Comparison of ENCODE assay signal across 28 cellular contexts in the genomic region with DNA sequence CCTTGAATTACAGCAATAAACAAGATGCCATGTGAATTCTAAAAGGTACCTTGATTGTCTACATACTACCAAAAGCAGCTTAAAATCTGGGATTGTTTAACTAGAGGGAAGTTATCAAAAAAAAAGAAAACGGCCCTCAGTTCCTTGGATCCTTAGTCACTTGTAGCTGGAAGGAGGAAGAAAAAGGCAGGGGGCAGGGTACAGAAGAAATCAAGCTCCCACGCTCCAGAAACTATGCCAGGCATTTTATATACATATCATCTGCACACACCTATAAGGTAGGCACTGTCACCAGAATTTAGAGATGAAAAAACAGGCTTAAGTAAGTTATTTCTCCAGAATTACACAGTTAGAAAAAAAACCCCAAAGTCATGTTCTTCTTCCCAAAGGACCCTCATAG.
"Had no signal": no experiment of that assay in that cellular context is flagged by ENCODE, and none has a peak within 500 bp of the region (broad histone marks: within the 10 kb centered on the region; RNA-seq: fewer than 3 reads in every experiment).

No MANE protein-coding gene starts in this region.

- H3K4me3 ChIP-seq: prostate gland, right lobe of liver, sigmoid colon, stomach, thoracic aorta, thyroid gland, tibial nerve, upper lobe of left lung, vagina had no signal

- H3K4me1 ChIP-seq: parathyroid adenoma, prostate gland, right lobe of liver, sigmoid colon, stomach, thyroid gland, tibial nerve, upper lobe of left lung, vagina had no signal

- H2AFZ ChIP-seq: parathyroid adenoma had no signal

- FAIRE-seq: small intestine, urothelium cell line had no signal

- H3K27ac ChIP-seq: neutrophil, parathyroid adenoma, prostate gland, right lobe of liver, sigmoid colon, stomach, thoracic aorta, thyroid gland, tibial nerve, upper lobe of left lung, vagina had no signal

- H3K79me2 ChIP-seq: parathyroid adenoma had no signal

- H3K36me3 ChIP-seq: neutrophil, prostate gland, right lobe of liver, sigmoid colon, stomach, thoracic aorta, thyroid gland, upper lobe of left lung, vagina had no signal

- DNase-seq: naive B cell; naive thymus-derived CD8-positive, alpha-beta T cell; nephron progenitor cell; nucleus accumbens; posterior cingulate gyrus; right cardiac atrium; right lobe of liver; sigmoid colon; small intestine; stimulated activated CD4-positive, alpha-beta T cell treated with anti-CD3 and anti-CD28 coated beads, Interleukin-15, amount 100 ng/mL, for 24 hours; stimulated activated CD4-positive, alpha-beta T cell treated with anti-CD3 and anti-CD28 coated beads, Interleukin-2, amount 100 ng/mL, for 24 hours; stimulated activated CD4-positive, alpha-beta T cell treated with anti-CD3 and anti-CD28 coated beads, Interleukin-2, amount 100 ng/mL, for 48 hours; stimulated activated CD4-positive, alpha-beta T cell treated with anti-CD3 and anti-CD28 coated beads, Interleukin-4, amount 100 ng/mL, for 24 hours; stimulated activated naive B cell treated with anti-CD40 and anti-IgM and Interleukin-4, amounts not matched to agents 10 μg/mL and 1 μg/mL and 100 μg/mL, for 72 hours; stimulated activated naive CD4-positive, alpha-beta T cell treated with Interleukin-2 at 50 U/mL for 16 hours; stomach; thyroid gland; trophoblast cell; upper lobe of left lung had no signal

- H3K27me3 ChIP-seq: neutrophil, right lobe of liver, sigmoid colon, stomach, thyroid gland, tibial nerve, upper lobe of left lung, vagina had no signal

- H3K9ac ChIP-seq: parathyroid adenoma had no signal

- ATAC-seq: naive thymus-derived CD8-positive, alpha-beta T cell; natural killer cell treated with Interleukin-12 subunit alpha and Interleukin-12 subunit beta and Interleukin-15 and Interleukin-18, amount 100 ng/mL, for 72 hours; right cardiac atrium; right lobe of liver; stimulated activated effector memory CD8-positive, alpha-beta T cell treated with anti-CD3 and anti-CD28 coated beads, Interleukin-12 subunit alpha, Interleukin-12 subunit beta, amount 100 ng/mL, for 72 hours; stimulated activated naive B cell treated with anti-CD40 and anti-IgM and Interleukin-4, amounts not matched to agents 10 μg/mL and 1 μg/mL and 100 μg/mL, for 72 hours had no signal

- H3K9me3 ChIP-seq: prostate gland, right lobe of liver, thoracic aorta, thyroid gland, tibial nerve, vagina had no signal
